ENCODE assay signal across 1 cellular context in genomic region chr14:105471823-105472495, GRCh38.
TF ChIP-seq lines count a peak whose summit lies in the region.

No MANE protein-coding gene starts in this region.

TF ChIP-seq in H1, 55 proteins besides CTCF, POLR2A, EP300 and RAD21:
- TF ChIP-seq KDM5A (IDR thresholded peaks at IDR 0.05; ENCODE audit: low read length) (no peak), HDAC2 (IDR thresholded peaks at IDR 0.05; ENCODE audit: borderline replicate concordance in 1 of 2, low read depth in 2 of 2, low read length in 2 of 2) (no peak), BRCA1 (IDR thresholded peaks at IDR 0.05; ENCODE audit: low read depth, low read length) (no peak), SIRT6 (IDR thresholded peaks at IDR 0.05; ENCODE audit: low read length) (no peak), POLR2AphosphoS5 (IDR thresholded peaks at IDR 0.05; ENCODE audit: low read depth, low read length) (no peak), EZH2 (IDR thresholded peaks at IDR 0.05; ENCODE audit: low read depth, low read length, severe bottlenecking) (no peak), SP1 (IDR thresholded peaks at IDR 0.05; ENCODE audit: low read depth, low read length) (no peak), GABPA (IDR thresholded peaks at IDR 0.05; ENCODE audit: borderline replicate concordance, insufficient read depth, low read length) (no peak), CHD2 (IDR thresholded peaks at IDR 0.05; ENCODE audit: low read length) (no peak), SP4 (IDR thresholded peaks at IDR 0.05; ENCODE audit: low read length) (no peak), BCL11A (IDR thresholded peaks at IDR 0.05; ENCODE audit: low read depth in 2 of 2, low read length in 2 of 2) (no peak), TEAD4 (IDR thresholded peaks at IDR 0.05; ENCODE audit: low read depth, low read length) (no peak), CBX8 (IDR thresholded peaks at IDR 0.05; ENCODE audit: borderline replicate concordance, low read depth, low read length) (no peak), CREB1 (IDR thresholded peaks at IDR 0.05) (no peak)
- TF ChIP-seq, protein P1, sequence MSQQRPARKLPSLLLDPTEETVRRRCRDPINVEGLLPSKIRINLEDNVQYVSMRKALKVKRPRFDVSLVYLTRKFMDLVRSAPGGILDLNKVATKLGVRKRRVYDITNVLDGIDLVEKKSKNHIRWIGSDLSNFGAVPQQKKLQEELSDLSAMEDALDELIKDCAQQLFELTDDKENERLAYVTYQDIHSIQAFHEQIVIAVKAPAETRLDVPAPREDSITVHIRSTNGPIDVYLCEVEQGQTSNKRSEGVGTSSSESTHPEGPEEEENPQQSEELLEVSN (IDR thresholded peaks at IDR 0.05), result no peak
